Comparison of ENCODE assay signal across 14 cellular contexts in genomic region chr3:136899622-136900158, GRCh38. TPM values are rescaled to one million over a fixed set of nuclear protein-coding genes. Genes with fewer than 3 reads are reported as not detected.
DNase-seq lines count a peak whose midpoint lies in the region; ATAC-seq, FAIRE-seq and TF ChIP-seq lines count a peak whose summit lies in the region.
"Had no signal": no experiment of that assay in that cellular context is flagged by ENCODE, and none has a peak within 500 bp of the region (broad histone marks: within the 10 kb centered on the region; RNA-seq: fewer than 3 reads in every experiment).

No MANE protein-coding gene starts in this region.

- intact Hi-C loops in CD14-positive monocyte (cut with micrococcal nuclease) = no loop called here

- CTCF ChIA-PET in WTC11 (lab: Charles Lee) = no interaction called here

- peaks cover 6 to 9% of the 10 kb centered on the region in 2 donors for H3K36me3 Mint-ChIP-seq in CD14-positive monocyte
- H3K36me3 Mint-ChIP-seq in WTC11 = peaks cover 3% of the 10 kb centered on the region; the same call in 1 of the 2 replicates
- H3K36me3 Mint-ChIP-seq in immature natural killer cell = peaks cover 0 to 12% (median 6%) of the 10 kb centered on the region in 3 donors

- H3K4me1 Mint-ChIP-seq in CD14-positive monocyte = peaks cover 44% of the 10 kb centered on the region
- peaks cover 58% of the 10 kb centered on the region for H3K4me1 Mint-ChIP-seq in WTC11
- H3K4me1 Mint-ChIP-seq in immature natural killer cell = peaks cover 74 to 83% of the 10 kb centered on the region in 2 donors

- no peak for ATAC-seq in WTC11
- no peak for ATAC-seq in HG03432 (IDR thresholded peaks at IDR 0.05; ENCODE audit: unreplicated experiment)

- H3K9me3 Mint-ChIP-seq in CD14-positive monocyte (peaks cover 5 to 12% (median 11%) of the 10 kb centered on the region in 7 donors), WTC11 (peaks cover 7% of the 10 kb centered on the region; the same call in 1 of the 2 replicates), immature natural killer cell (peaks cover 0 to 11% (median 6%) of the 10 kb centered on the region in 6 donors)

- TF ChIP-seq CTCF in CD14-positive monocyte (IDR thresholded peaks at IDR 0.05) (no peak), WTC11 (IDR thresholded peaks at IDR 0.05) (no peak)

- H3K27me3 Mint-ChIP-seq in CD14-positive monocyte (ENCODE audit: low read depth in 3 of 3) (no peaks in the 10 kb centered on the region), WTC11 (ENCODE audit: low read depth) (no peaks in the 10 kb centered on the region), immature natural killer cell (ENCODE audit: low read depth in 3 of 3) (peaks cover 0 to 1% (median 0%) of the 10 kb centered on the region in 3 donors)

- H3K27ac Mint-ChIP-seq in CD14-positive monocyte = peak overlapping the region in 5 of 7 donors; percentile 9 to 53 (median 10)
- H3K27ac Mint-ChIP-seq in WTC11 = peak overlapping the region; percentile 26; the same call in 1 of the 2 replicates
- peak overlapping the region; percentile 56 to 87 (median 79) for H3K27ac Mint-ChIP-seq in immature natural killer cell

- no peak for TF ChIP-seq POLR2A in GM12891 (IDR thresholded peaks at IDR 0.05; ENCODE audit: low read depth, low read length)

- FAIRE-seq in GM12891 (lab: Jason Lieb, UNC) (peak; percentile 64), HTR-8/SVneo (lab: Jason Lieb, UNC) (no peak)

- H3K4me3 Mint-ChIP-seq in CD14-positive monocyte (no peak overlapping the region), WTC11 (no peak overlapping the region), immature natural killer cell (peak overlapping the region; percentile 26 to 54 (median 45))

- POLR2A ChIA-PET in WTC11 (lab: Charles Lee) = no interaction called here

- no peak for DNase-seq in CD14-positive monocyte (ENCODE audit: low spot score)
- DNase-seq in GM12891 (ENCODE audit: insufficient read length, low spot score) = no peak
- DNase-seq in WTC11 (ENCODE audit: low spot score) = no peak
- no peak for DNase-seq in immature natural killer cell
- no peak for DNase-seq in NCI-H2196 treated with DMSO at 0.1 percent for 48 hours (lab: John Stamatoyannopoulos, UW; ENCODE audit: unreplicated experiment)
- no peak for DNase-seq in HTR-8/SVneo (ENCODE audit: insufficient read length, low spot score)
- no peak for DNase-seq in HPDE6-E6E7 (ENCODE audit: extremely low spot score)
- DNase-seq: activated gamma-delta T cell; occipital lobe; PC-9; stimulated activated CD4-positive, alpha-beta T cell treated with anti-CD3 and anti-CD28 coated beads, Interleukin-12 subunit alpha, Interleukin-12 subunit beta, amount 100 ng/mL, for 4 hours; stimulated activated CD8-positive, alpha-beta memory T cell treated with anti-CD3 and anti-CD28 coated beads, Interleukin-4, amount 100 ng/mL, for 48 hours; T1000 had no signal

TF ChIP-seq in GM12891, 5 proteins besides CTCF, POLR2A, EP300 and RAD21:
- no peak for TF ChIP-seq TAF1 (IDR thresholded peaks at IDR 0.05; ENCODE audit: low read depth, low read length)
- no peak for TF ChIP-seq POLR2AphosphoS5 (IDR thresholded peaks at IDR 0.05; ENCODE audit: low read depth, low read length)
- TF ChIP-seq POU2F2 (IDR thresholded peaks at IDR 0.05; ENCODE audit: low read depth, low read length) = no peak
- no peak for TF ChIP-seq PAX5 (IDR thresholded peaks at IDR 0.05; ENCODE audit: insufficient read depth, low read length, severe bottlenecking)
- 0 out of 2 replicates have a peak, but pooled peaks have one; percentile 39 for TF ChIP-seq SPI1 (IDR thresholded peaks at IDR 0.05; ENCODE audit: low read depth, low read length)

TF ChIP-seq in WTC11, 78 proteins besides CTCF, POLR2A, EP300 and RAD21:
- TF ChIP-seq PRRX2 (CRISPR knock-in tag; IDR thresholded peaks at IDR 0.05) (no peak), ZBTB21 (CRISPR knock-in tag; IDR thresholded peaks at IDR 0.05; ENCODE audit: borderline replicate concordance) (no peak), ZSCAN18 (CRISPR knock-in tag; IDR thresholded peaks at IDR 0.05) (no peak), FOXP4 (CRISPR knock-in tag; IDR thresholded peaks at IDR 0.05) (no peak), HMGA2 (CRISPR knock-in tag; IDR thresholded peaks at IDR 0.05) (no peak), ERG (CRISPR knock-in tag; IDR thresholded peaks at IDR 0.05) (no peak), USF2 (CRISPR knock-in tag; IDR thresholded peaks at IDR 0.05) (no peak), JUN (CRISPR knock-in tag; IDR thresholded peaks at IDR 0.05) (no peak), NR1H2 (CRISPR knock-in tag; IDR thresholded peaks at IDR 0.05) (no peak), ATF2 (CRISPR knock-in tag; IDR thresholded peaks at IDR 0.05; ENCODE audit: borderline replicate concordance, low read depth) (no peak), SMAD4 (CRISPR knock-in tag; IDR thresholded peaks at IDR 0.05) (no peak)

RNA-seq across cellular contexts. Expression of gene NCK1, which starts 37.7 kb away (rescaled TPM):
- polyA plus RNA-seq in CD14-positive monocyte (10 to 100 TPM; 22.8 to 28.8 TPM), immature natural killer cell (10 to 100 TPM; 46.2 to 68.9 (median 46.3) TPM)
- polyA plus RNA-seq in GM12891 (2012; ENCODE audit: low read depth, missing spikeins) = 14.5 TPM
- total RNA-seq in WTC11 (2021) = 24.4 to 31.6 TPM (median 28.9 TPM) in 3 replicates

RNA-seq across cellular contexts. Expression of gene IL20RB, which starts 58.1 kb away (rescaled TPM):
- polyA plus RNA-seq in CD14-positive monocyte = under 1 TPM in 1 of 2 donors, not detected in 1; 0.16 TPM
- 0.13 TPM for polyA plus RNA-seq in GM12891 (2012; ENCODE audit: low read depth, missing spikeins)
- 2.3 to 3.1 TPM (median 2.4 TPM) in 3 replicates for total RNA-seq in WTC11 (2021)
- under 1 TPM in 2 of 3 donors, not detected in 1; 0.55 to 0.73 TPM for polyA plus RNA-seq in immature natural killer cell

Comparison
In these comparisons a context has a peak if more than half of its experiments do, and no peak if none do; other contexts are left out.
1. H3K27ac Mint-ChIP-seq: peak in every context shown above with its lines; median percentile 79 in immature natural killer cell; 26 in WTC11; 10 in CD14-positive monocyte.
2. H3K4me3 Mint-ChIP-seq: peak in immature natural killer cell (5 of 5); none in CD14-positive monocyte (0 of 2) and WTC11 (single experiment).